Comparison of ENCODE assay signal across 19 cellular contexts in genomic region chr7:139753693-139754111, GRCh38. TPM values are rescaled to one million over a fixed set of nuclear protein-coding genes. Genes with fewer than 3 reads are reported as not detected.
DNase-seq lines count a peak whose midpoint lies in the region; ATAC-seq and TF ChIP-seq lines count a peak whose summit lies in the region.
"Had no signal": no experiment of that assay in that cellular context is flagged by ENCODE, and none has a peak within 500 bp of the region (broad histone marks: within the 10 kb centered on the region; RNA-seq: fewer than 3 reads in every experiment).

No MANE protein-coding gene starts in this region.

- H3K27me3 Mint-ChIP-seq in chondrocyte (ENCODE audit: low read depth), result no peaks in the 10 kb centered on the region

- ATAC-seq in Right ventricle myocardium inferior (peak; percentile 45), right lobe of liver (peak; percentile 62 to 86 (median 77))
- ATAC-seq: lower lobe of right lung had no signal

- 35% methylated on average over 4 of the region's 11 CpGs for WGBS in right lobe of liver (ENCODE audit: insufficient coverage, low coverage, low lambda C conversion rate, missing lambda C conversion rate)

- TF ChIP-seq CTCF in chondrocyte (IDR thresholded peaks at IDR 0.05) (no peak), right lobe of liver (IDR thresholded peaks at IDR 0.05) (no peak)

- no peaks in the 10 kb centered on the region for H3K9me3 Mint-ChIP-seq in chondrocyte (ENCODE audit: low read depth)
- H3K9me3 Mint-ChIP-seq: CD4-positive, CD25-positive, alpha-beta regulatory T cell had no signal

- H3K9me3 ChIP-seq in right lobe of liver, result no peaks in the 10 kb centered on the region
- H3K9me3 ChIP-seq: lower lobe of right lung had no signal

- H3K36me3 ChIP-seq in right lobe of liver, result no peaks in the 10 kb centered on the region

- no peak for TF ChIP-seq POLR2A in right lobe of liver (IDR thresholded peaks at IDR 0.05)

- no peak for DNase-seq in Right ventricle myocardium inferior (ENCODE audit: missing footprints)
- DNase-seq in cardiac septum (ENCODE audit: low spot score), result no peak
- no peak for DNase-seq in chondrocyte (ENCODE audit: low spot score)
- peak; percentile 61 to 83 (median 80) for DNase-seq in right lobe of liver
- DNase-seq in substantia nigra (lab: John Stamatoyannopoulos, UW), result no peak
- DNase-seq in DMS53 (lab: John Stamatoyannopoulos, UW), result no peak
- no peak for DNase-seq in SKM-1 treated with dmso at 0.1 percent for 144 hours (lab: John Stamatoyannopoulos, UW; ENCODE audit: unreplicated experiment)
- no peak for DNase-seq in stimulated activated CD4-positive, alpha-beta T cell treated with anti-CD3 and anti-CD28 coated beads, Interleukin-15, amount 100 ng/mL, for 24 hours
- DNase-seq: activated gamma-delta T cell treated with Interleukin-2 at 50 U/mL for 16 hours; anterior cingulate cortex; CD4-positive, CD25-positive, alpha-beta regulatory T cell; DMS79 treated with DMSO at 0.1 percent for 48 hours; foreskin melanocyte; HCEC 1CT; lower lobe of right lung; NCI-H1105 treated with DMSO at 0.1 percent for 48 hours; NCI-H226; SJCRH30; T-helper 9 cell had no signal

- no peak overlapping the region for H3K4me3 Mint-ChIP-seq in chondrocyte (ENCODE audit: unreplicated experiment)
- H3K4me3 Mint-ChIP-seq: CD4-positive, CD25-positive, alpha-beta regulatory T cell had no signal

- intact Hi-C loops in Right ventricle myocardium inferior (cut with DNase I) (no loop called here), cardiac septum (cut with DNase I) (no loop called here), right lobe of liver (cut with DNase I) (no loop called here)

- H3K4me1 ChIP-seq in right lobe of liver, result peaks cover 0 to 81% (median 33%) of the 10 kb centered on the region in 4 donors
- H3K4me1 ChIP-seq: SJCRH30 had no signal

- H3K27ac ChIP-seq in right lobe of liver (peak overlapping the region; percentile 37 to 72 (median 66)), substantia nigra (ENCODE audit: low read depth, low read length, poor library complexity, severe bottlenecking) (peak overlapping the region; percentile 35)
- H3K27ac ChIP-seq: lower lobe of right lung, SJCRH30 had no signal

- peaks cover 5% of the 10 kb centered on the region for H3K36me3 Mint-ChIP-seq in chondrocyte (ENCODE audit: low read depth)

- peak overlapping the region; percentile 59 for H3K27ac Mint-ChIP-seq in chondrocyte (ENCODE audit: unreplicated experiment)

- peaks cover 80% of the 10 kb centered on the region for H3K4me1 Mint-ChIP-seq in chondrocyte (ENCODE audit: low read depth)

- H3K27me3 ChIP-seq in right lobe of liver, result no peaks in the 10 kb centered on the region
- H3K27me3 ChIP-seq: SJCRH30 had no signal

- peak overlapping the region in 1 of 3 donors; percentile 2 for H3K4me3 ChIP-seq in right lobe of liver
- H3K4me3 ChIP-seq: lower lobe of right lung, SJCRH30 had no signal

RNA-seq across cellular contexts. Expression of gene HIPK2, which starts 24.1 kb away (rescaled TPM):
- total RNA-seq in Right ventricle myocardium inferior (97.8 TPM), cardiac septum (218 TPM), chondrocyte (71.2 to 75.6 TPM (median 72.3 TPM) in 3 replicates), right lobe of liver (10 to 100 TPM; 48.5 to 68.0 (median 59.6) TPM)

Comparison
In these comparisons a context has a peak if more than half of its experiments do, and no peak if none do; other contexts are left out.
1. DNase-seq: peak in right lobe of liver (3 of 3); none in Right ventricle myocardium inferior (single experiment), cardiac septum (single experiment), chondrocyte (single experiment), substantia nigra (0 of 49), DMS53 (single experiment), SKM-1 treated with dmso at 0.1 percent for 144 hours (single experiment) and stimulated activated CD4-positive, alpha-beta T cell treated with anti-CD3 and anti-CD28 coated beads, Interleukin-15, amount 100 ng/mL, for 24 hours (single experiment).